Comparison of ENCODE assay signal across 22 cellular contexts in the genomic region with DNA sequence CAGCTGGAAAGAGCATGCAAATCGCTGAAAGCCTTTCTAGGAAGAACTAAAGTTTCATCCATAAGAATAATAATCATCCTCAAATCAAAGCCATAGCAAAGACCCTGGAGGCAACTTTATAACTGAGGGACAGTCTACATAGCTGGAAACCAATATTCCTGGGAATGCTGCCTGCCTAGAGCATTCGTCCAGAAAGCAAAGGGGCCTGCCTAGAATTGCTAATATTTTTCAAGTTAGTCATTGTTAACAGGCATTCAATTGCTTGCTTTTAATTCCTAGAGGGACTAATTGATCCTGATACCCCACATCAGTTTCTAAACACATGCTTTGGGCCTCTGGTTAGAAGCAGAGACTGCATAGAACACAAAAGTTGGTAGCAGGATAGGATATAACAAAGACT. TPM values are rescaled to one million over a fixed set of nuclear protein-coding genes. Genes with fewer than 3 reads are reported as not detected.
"Had no signal": no experiment of that assay in that cellular context is flagged by ENCODE, and none has a peak within 500 bp of the region (broad histone marks: within the 10 kb centered on the region; RNA-seq: fewer than 3 reads in every experiment).

No MANE protein-coding gene starts in this region.

- ATAC-seq: gastroesophageal sphincter; heart right ventricle; left cardiac atrium; left lung; naive thymus-derived CD8-positive, alpha-beta T cell; pancreas; sciatic nerve; stimulated activated effector memory CD8-positive, alpha-beta T cell treated with anti-CD3 and anti-CD28 coated beads, Interleukin-12 subunit alpha, Interleukin-12 subunit beta, amount 100 ng/mL, for 72 hours had no signal

- DNase-seq: dorsolateral prefrontal cortex; effector CD4-positive, alpha-beta T cell; glutamatergic neuron; heart right ventricle; hippocampal formation; left cardiac atrium; left lung; naive thymus-derived CD8-positive, alpha-beta T cell; nephron progenitor cell; nucleus accumbens; pancreas; stimulated activated CD4-positive, alpha-beta T cell treated with anti-CD3 and anti-CD28 coated beads, Interleukin-12 subunit alpha, Interleukin-12 subunit beta, amount 100 ng/mL, for 4 hours; stimulated activated CD4-positive, alpha-beta T cell treated with anti-CD3 and anti-CD28 coated beads, Interleukin-1b, Interleukin-23, amount 100 ng/mL, for 48 hours; stimulated activated CD4-positive, alpha-beta T cell treated with anti-CD3 and anti-CD28 coated beads, Interleukin-4, amount 100 ng/mL, for 24 hours; stimulated activated naive CD4-positive, alpha-beta T cell treated with Interleukin-2 at 50 U/mL for 16 hours; stomach; tibial artery had no signal

- FAIRE-seq: colon, islet of Langerhans, pancreas had no signal

RNA-seq across cellular contexts. Expression of gene PPARGC1A, which starts 4.2 kb away (rescaled TPM):
- total RNA-seq: naive thymus-derived CD8-positive, alpha-beta T cell had no signal
- polyA plus RNA-seq: naive thymus-derived CD8-positive, alpha-beta T cell had no signal
